Comparison of ENCODE assay signal across 1 cellular context in genomic region chr2:39136799-39137198, GRCh38.
TF ChIP-seq lines count a peak whose summit lies in the region.

No MANE protein-coding gene starts in this region.

TF ChIP-seq in K562, 482 proteins besides CTCF, POLR2A, EP300 and RAD21:
- TF ChIP-seq NRF1 (conservative IDR thresholded peaks at IDR 0.05 in 1 of 2, IDR thresholded peaks at IDR 0.05 in 1 of 2) (no peak), CBX3 (IDR thresholded peaks at IDR 0.05; ENCODE audit: borderline replicate concordance in 1 of 2, low read length in 2 of 2) (no peak), SMARCB1 (IDR thresholded peaks at IDR 0.05; ENCODE audit: insufficient read length, low read depth) (no peak), ZNF449 (CRISPR knock-in tag; IDR thresholded peaks at IDR 0.05) (no peak), PCBP1 (IDR thresholded peaks at IDR 0.05; ENCODE audit: low read depth, low read length, poor library complexity, severe bottlenecking) (no peak), MTF1 (CRISPR knock-in tag; IDR thresholded peaks at IDR 0.05; ENCODE audit: borderline replicate concordance) (no peak), C11orf30 (IDR thresholded peaks at IDR 0.05; ENCODE audit: low read depth) (no peak), GMEB1 (CRISPR knock-in tag; IDR thresholded peaks at IDR 0.05) (no peak), NR0B1 (IDR thresholded peaks at IDR 0.05; ENCODE audit: partially characterized antibody) (no peak)
